Comparison of ENCODE assay signal across 21 cellular contexts in genomic region chr1:31230378-31230777, GRCh38. TPM values are rescaled to one million over a fixed set of nuclear protein-coding genes. Genes with fewer than 3 reads are reported as not detected.
DNase-seq lines count a peak whose midpoint lies in the region; ATAC-seq and TF ChIP-seq lines count a peak whose summit lies in the region.
"Had no signal": no experiment of that assay in that cellular context is flagged by ENCODE, and none has a peak within 500 bp of the region (broad histone marks: within the 10 kb centered on the region; RNA-seq: fewer than 3 reads in every experiment).

No MANE protein-coding gene starts in this region.

- H3K4me3 Mint-ChIP-seq in glutamatergic neuron (ENCODE audit: unreplicated experiment) (no peak overlapping the region), mesothelial cell of epicardium (no peak overlapping the region)
- H3K4me3 Mint-ChIP-seq in CD8-positive, alpha-beta T cell, result no peak overlapping the region
- H3K4me3 Mint-ChIP-seq: CD4-positive, alpha-beta T cell; HFFc6; IgD-negative memory B cell had no signal

- H3K36me3 ChIP-seq in H7 (replicated peaks; ENCODE audit: control insufficient read depth, insufficient read depth, low read length), result no peaks in the 10 kb centered on the region
- H3K36me3 ChIP-seq in CD8-positive, alpha-beta T cell (ENCODE audit: insufficient read depth, low read length), result no peaks in the 10 kb centered on the region

- TF ChIP-seq CTCF in glutamatergic neuron (IDR thresholded peaks at IDR 0.05; ENCODE audit: partially characterized antibody, unreplicated experiment), result no peak
- no peak for TF ChIP-seq CTCF in CD8-positive, alpha-beta T cell (IDR thresholded peaks at IDR 0.05)
- no peak for TF ChIP-seq CTCF in mesothelial cell of epicardium (IDR thresholded peaks at IDR 0.05; ENCODE audit: unreplicated experiment)

- H3K27me3 Mint-ChIP-seq in glutamatergic neuron (ENCODE audit: unreplicated experiment) (peaks cover 4% of the 10 kb centered on the region), mesothelial cell of epicardium (ENCODE audit: low read depth) (peaks cover 4% of the 10 kb centered on the region)
- peaks cover 22% of the 10 kb centered on the region for H3K27me3 Mint-ChIP-seq in CD8-positive, alpha-beta T cell (ENCODE audit: low read depth)

- H3K27ac Mint-ChIP-seq in glutamatergic neuron (ENCODE audit: unreplicated experiment) (peak overlapping the region; percentile 57), mesothelial cell of epicardium (no peak overlapping the region)
- no peak overlapping the region for H3K27ac Mint-ChIP-seq in CD8-positive, alpha-beta T cell
- H3K27ac Mint-ChIP-seq: CD4-positive, alpha-beta T cell; HFFc6; IgD-negative memory B cell had no signal

- DNase-seq in DMS53 (lab: John Stamatoyannopoulos, UW) (peak; percentile 26), DMS53 treated with DMSO at 0.1 percent for 48 hours (lab: John Stamatoyannopoulos, UW; ENCODE audit: unreplicated experiment) (no peak), H7 (peak; percentile 57), glutamatergic neuron (no peak), mesothelial cell of epicardium (ENCODE audit: low spot score in 2 of 2, unreplicated experiment in 2 of 2) (no peak)
- DNase-seq in CD8-positive, alpha-beta T cell, result no peak
- DNase-seq: AML-193; CD4-positive, alpha-beta T cell; DMS153; DND-41; EL; GM23248; HFFc6; KG1 had no signal

- no peaks in the 10 kb centered on the region for H3K9me3 ChIP-seq in CD8-positive, alpha-beta T cell (ENCODE audit: low read length)
- H3K9me3 ChIP-seq: A549 had no signal

- H3K4me1 Mint-ChIP-seq in glutamatergic neuron (ENCODE audit: low read depth, unreplicated experiment), result peaks cover 32% of the 10 kb centered on the region
- H3K4me1 Mint-ChIP-seq in CD8-positive, alpha-beta T cell (ENCODE audit: low read depth), result no peaks in the 10 kb centered on the region
- H3K4me1 Mint-ChIP-seq in mesothelial cell of epicardium, result no peaks in the 10 kb centered on the region
- H3K4me1 Mint-ChIP-seq: IgD-negative memory B cell had no signal

- H3K9me3 Mint-ChIP-seq in glutamatergic neuron (ENCODE audit: unreplicated experiment) (peaks cover 7% of the 10 kb centered on the region), mesothelial cell of epicardium (no peaks in the 10 kb centered on the region)
- no peaks in the 10 kb centered on the region for H3K9me3 Mint-ChIP-seq in CD8-positive, alpha-beta T cell
- H3K9me3 Mint-ChIP-seq: CD4-positive, alpha-beta T cell; HFFc6 had no signal

- ATAC-seq in CD8-positive, alpha-beta T cell, result no peak
- no peak for ATAC-seq in HG03469 (IDR thresholded peaks at IDR 0.05; ENCODE audit: unreplicated experiment)
- ATAC-seq: A549, HCT116, HepG2 had no signal

- intact Hi-C loops in CD8-positive, alpha-beta T cell (cut with DNase I, micrococcal nuclease), result no loop called here

- POLR2A ChIA-PET in CD8-positive, alpha-beta T cell (lab: Charles Lee), result no interaction called here

- H3K4me1 ChIP-seq in CD8-positive, alpha-beta T cell (ENCODE audit: insufficient read depth, low read length), result no peaks in the 10 kb centered on the region

- no peaks in the 10 kb centered on the region for H3K27me3 ChIP-seq in H7 (ENCODE audit: control insufficient read depth, insufficient read depth, low read length)
- no peaks in the 10 kb centered on the region for H3K27me3 ChIP-seq in CD8-positive, alpha-beta T cell (ENCODE audit: insufficient read depth, low read length)

- H3K36me3 Mint-ChIP-seq in glutamatergic neuron (ENCODE audit: unreplicated experiment), result no peaks in the 10 kb centered on the region
- no peaks in the 10 kb centered on the region for H3K36me3 Mint-ChIP-seq in CD8-positive, alpha-beta T cell
- no peaks in the 10 kb centered on the region for H3K36me3 Mint-ChIP-seq in mesothelial cell of epicardium

- CTCF ChIA-PET in CD8-positive, alpha-beta T cell (lab: Charles Lee), result no interaction called here

- no peak overlapping the region for H3K27ac ChIP-seq in CD8-positive, alpha-beta T cell (ENCODE audit: low read depth, low read length)
- H3K27ac ChIP-seq: 22Rv1, A549, C4-2B, GM23248 had no signal

- H3K4me3 ChIP-seq in H7 (ENCODE audit: insufficient read depth, low read depth, low read length), result no peak overlapping the region
- no peak overlapping the region for H3K4me3 ChIP-seq in CD8-positive, alpha-beta T cell (ENCODE audit: low read depth, low read length)
- H3K4me3 ChIP-seq: A549, GM23248 had no signal

RNA-seq across cellular contexts. Expression of gene NKAIN1, which starts 9.3 kb away (rescaled TPM):
- 73.6 and 89.9 TPM in 2 replicates for total RNA-seq in H7 (2014; rRNA removed; shearing (Covaris generic))
- total RNA-seq in glutamatergic neuron (ENCODE audit: unreplicated experiment) (263 TPM), mesothelial cell of epicardium (9.4 to 10.2 TPM (median 9.4 TPM) in 3 replicates)
- not detected for total RNA-seq in CD8-positive, alpha-beta T cell
- total RNA-seq: CD4-positive, alpha-beta T cell; HFFc6 had no signal

Comparison
In these comparisons a context has a peak if more than half of its experiments do, and no peak if none do; other contexts are left out.
1. DNase-seq: peak in DMS53 (single experiment) and H7 (single experiment); none in DMS53 treated with DMSO at 0.1 percent for 48 hours (single experiment), glutamatergic neuron (single experiment), CD8-positive, alpha-beta T cell (0 of 7) and mesothelial cell of epicardium (0 of 2).
2. RNA of gene NKAIN1, which starts 9.3 kb away (total RNA-seq): 263 TPM in glutamatergic neuron (single experiment), 73.6 to 89.9 TPM in H7 and 9.4 to 10.2 TPM in mesothelial cell of epicardium; not detected in CD8-positive, alpha-beta T cell; every median in the first group is over 10 times any median in the second.